ENCODE assay signal across 9 cellular contexts in genomic region chr5:81825237-81825636, GRCh38.
DNase-seq lines count a peak whose midpoint lies in the region; ATAC-seq and TF ChIP-seq lines count a peak whose summit lies in the region.
"Had no signal": no experiment of that assay in that cellular context is flagged by ENCODE, and none has a peak within 500 bp of the region (broad histone marks: within the 10 kb centered on the region; RNA-seq: fewer than 3 reads in every experiment).

No MANE protein-coding gene starts in this region.

- no peak for TF ChIP-seq CTCF in astrocyte of the cerebellum (IDR thresholded peaks at IDR 0.05; ENCODE audit: low read depth, low read length, missing control alignments)

- DNase-seq in AG08396 (ENCODE audit: low spot score) (peak; percentile 74), NAMALWA (ENCODE audit: low spot score) (peak; percentile 5), astrocyte of the cerebellum (ENCODE audit: low read depth) (peak; percentile 34), left colon (peak; percentile 27 to 33), NCI-H2081 treated with DMSO at 0.1 percent for 48 hours (lab: John Stamatoyannopoulos, UW) (no peak), KG1 (lab: John Stamatoyannopoulos, UW) (no peak)
- no peak for DNase-seq in central memory CD4-positive, alpha-beta T cell
- DNase-seq: activated naive CD4-positive, alpha-beta T cell had no signal

- intact Hi-C loops in left colon (cut with DNase I, micrococcal nuclease), result no loop called here

- ATAC-seq in left colon (no peak), GM21390 (IDR thresholded peaks at IDR 0.05; ENCODE audit: unreplicated experiment) (no peak)

- no peak overlapping the region for H3K4me3 ChIP-seq in astrocyte of the cerebellum (ENCODE audit: low read depth, low read length)

- in situ Hi-C loops in astrocyte of the cerebellum (cut with HindIII; ENCODE audit: low sequenced_read_pairs), result no loop called here

Comparison
In these comparisons a context has a peak if more than half of its experiments do, and no peak if none do; other contexts are left out.
1. DNase-seq: peak in AG08396 (single experiment), NAMALWA (single experiment), astrocyte of the cerebellum (single experiment) and left colon (2 of 2); none in NCI-H2081 treated with DMSO at 0.1 percent for 48 hours (single experiment), central memory CD4-positive, alpha-beta T cell (single experiment) and KG1 (single experiment).